Comparison of ENCODE assay signal across 8 cellular contexts in genomic region chr2:32355976-32356734, GRCh38. TPM values are rescaled to one million over a fixed set of nuclear protein-coding genes. Genes with fewer than 3 reads are reported as not detected.
A peak's percentile ranks its signal among the peaks of the same experiment; 100 is the strongest.
DNase-seq lines count a peak whose midpoint lies in the region; ATAC-seq lines count a peak whose summit lies in the region.

No MANE protein-coding gene starts in this region.

- H3K36me3 ChIP-seq in NT2/D1 (ENCODE audit: insufficient read depth, insufficient read length, low read length): peaks cover 20% of the 10 kb centered on the region
- H3K36me3 ChIP-seq in ectodermal cell (ENCODE audit: control insufficient read depth, insufficient read depth, low read length): no peaks in the 10 kb centered on the region
- H3K36me3 ChIP-seq in neuron (ENCODE audit: insufficient read depth, low read length): peaks cover 2% of the 10 kb centered on the region

- H3K9me3 ChIP-seq in NT2/D1 (ENCODE audit: insufficient read depth, low read length): no peaks in the 10 kb centered on the region
- no peaks in the 10 kb centered on the region for H3K9me3 ChIP-seq in ectodermal cell (ENCODE audit: control insufficient read depth, low read length)
- no peaks in the 10 kb centered on the region for H3K9me3 ChIP-seq in neuron (ENCODE audit: low read length)

- peak overlapping the region; percentile 96 for H3K9ac ChIP-seq in NT2/D1 (ENCODE audit: insufficient read length, low read depth)

- H3K27ac ChIP-seq in ectodermal cell (ENCODE audit: insufficient read depth, low read depth, low read length, poor library complexity, severe bottlenecking): peak overlapping the region; percentile 91

- peak overlapping the region; percentile 89 for H3K4me3 Mint-ChIP-seq in activated T-cell treated with anti-CD3 and anti-CD28 coated beads, Interleukin-2, amount 50 U/mL, for 4 hours

- H3K4me1 Mint-ChIP-seq in activated T-cell treated with anti-CD3 and anti-CD28 coated beads, Interleukin-2, amount 50 U/mL, for 4 hours (ENCODE audit: low read depth): peaks cover 28% of the 10 kb centered on the region

- DNase-seq in activated T-cell treated with anti-CD3 and anti-CD28 coated beads, Interleukin-2, amount 50 U/mL, for 4 hours: no peak
- no peak for DNase-seq in activated T-cell treated with anti-CD3 and anti-CD28 coated beads, Interleukin-2, amount 50 U/mL, for 48 hours
- DNase-seq in NT2/D1 (ENCODE audit: low read depth, low spot score): no peak
- DNase-seq in foreskin melanocyte: no peak
- no peak for DNase-seq in activated CD4-positive, alpha-beta T cell treated with anti-CD3 and anti-CD28 coated beads, Interleukin-2, amount 50 U/mL, for 4 hours

- ATAC-seq in activated T-cell treated with anti-CD3 and anti-CD28 coated beads, Interleukin-2, amount 50 U/mL, for 4 hours: no peak
- ATAC-seq in HG02938 (IDR thresholded peaks at IDR 0.05; ENCODE audit: unreplicated experiment): no peak

- no peaks in the 10 kb centered on the region for H3K27me3 ChIP-seq in NT2/D1 (ENCODE audit: insufficient read depth, insufficient read length)
- H3K27me3 ChIP-seq in ectodermal cell (ENCODE audit: control insufficient read depth, insufficient read depth, low read length, poor library complexity, severe bottlenecking): no peaks in the 10 kb centered on the region
- H3K27me3 ChIP-seq in neuron (ENCODE audit: insufficient read depth, low read length): no peaks in the 10 kb centered on the region

- H3K27me3 Mint-ChIP-seq in activated T-cell treated with anti-CD3 and anti-CD28 coated beads, Interleukin-2, amount 50 U/mL, for 4 hours (ENCODE audit: low read depth): no peaks in the 10 kb centered on the region

- 1 to 7% methylated on average over 15 to 16 of the region's 17 CpGs for WGBS in ectodermal cell, 2 experiments

- peak overlapping the region; percentile 75 for H2AFZ ChIP-seq in neuron (ENCODE audit: low read depth, low read length)

- H3K36me3 Mint-ChIP-seq in activated T-cell treated with anti-CD3 and anti-CD28 coated beads, Interleukin-2, amount 50 U/mL, for 4 hours (ENCODE audit: insufficient read depth): peaks cover 14% of the 10 kb centered on the region

- H3K4me1 ChIP-seq in NT2/D1 (ENCODE audit: insufficient read depth, insufficient read length) (no peaks in the 10 kb centered on the region), ectodermal cell (ENCODE audit: control insufficient read depth, insufficient read depth, low read length) (peaks cover 6% of the 10 kb centered on the region), neuron (ENCODE audit: insufficient read depth, low read length) (peaks cover 13% of the 10 kb centered on the region)

- peak overlapping the region; percentile 97 for H3K4me3 ChIP-seq in NT2/D1 (ENCODE audit: insufficient read length, low read depth)
- peak overlapping the region; percentile 100 for H3K4me3 ChIP-seq in ectodermal cell (ENCODE audit: insufficient read depth, low read depth, low read length)
- peak overlapping the region; percentile 84 for H3K4me3 ChIP-seq in neuron (ENCODE audit: low read length)

- H3K9me3 Mint-ChIP-seq in activated T-cell treated with anti-CD3 and anti-CD28 coated beads, Interleukin-2, amount 50 U/mL, for 4 hours: no peaks in the 10 kb centered on the region

RNA-seq across cellular contexts. Expression of gene BIRC6, which starts 0.7 kb away (rescaled TPM):
- total RNA-seq in activated T-cell treated with anti-CD3 and anti-CD28 coated beads, Interleukin-2, amount 50 U/mL, for 4 hours: 10 to 100 TPM; 66.6 to 68.4 (median 67.7) TPM
- polyA plus RNA-seq in ectodermal cell (2013, experiment 1 of 4): 27.1 TPM
- 29.9 TPM for polyA plus RNA-seq in ectodermal cell (2013, experiment 2 of 4)
- 22.1 TPM for polyA plus RNA-seq in ectodermal cell (2013, experiment 3 of 4)
- 25.8 TPM for polyA plus RNA-seq in ectodermal cell (2013, experiment 4 of 4)
